In genomic region chr9:73014011-73014410, GRCh38 we compare ENCODE assay signal across 20 cellular contexts.
A peak's percentile ranks its signal among the peaks of the same experiment; 100 is the strongest.
DNase-seq lines count a peak whose midpoint lies in the region; ATAC-seq, FAIRE-seq and TF ChIP-seq lines count a peak whose summit lies in the region.
"Had no signal": no experiment of that assay in that cellular context is flagged by ENCODE, and none has a peak within 500 bp of the region (broad histone marks: within the 10 kb centered on the region; RNA-seq: fewer than 3 reads in every experiment).

No MANE protein-coding gene starts in this region.

- no peak overlapping the region for H3K9ac ChIP-seq in HepG2 (ENCODE audit: insufficient read depth, low read depth, low read length)
- H3K9ac ChIP-seq in adipocyte (ENCODE audit: low read length), result peak overlapping the region; percentile 44
- H3K9ac ChIP-seq in endothelial cell of umbilical vein (replicated peaks; ENCODE audit: extremely low read depth, insufficient read depth, low read length), result peak overlapping the region; percentile 40

- dilution Hi-C loops in endothelial cell of umbilical vein (cut with MboI; ENCODE audit: extremely low pct_ligation_motif_present, low sequenced_read_pairs), result no loop called here

- TF ChIP-seq CTCF in HepG2 (CRISPR knock-in tag; IDR thresholded peaks at IDR 0.05), result no peak
- TF ChIP-seq CTCF in right lobe of liver (IDR thresholded peaks at IDR 0.05), result no peak
- no peak for TF ChIP-seq CTCF in endothelial cell of umbilical vein (IDR thresholded peaks at IDR 0.05; ENCODE audit: extremely low read depth in 1 of 2, insufficient read depth in 1 of 2, low read depth in 1 of 2, low read length in 2 of 2)
- no peak for TF ChIP-seq CTCF in tibial artery (IDR thresholded peaks at IDR 0.05)

- H3K9me1 ChIP-seq in endothelial cell of umbilical vein (replicated peaks; ENCODE audit: control insufficient read depth, extremely low read depth, insufficient read depth, low read length), result no peaks in the 10 kb centered on the region

- H3K4me2 ChIP-seq in HepG2 (ENCODE audit: low read depth, low read length) (no peak overlapping the region), endothelial cell of umbilical vein (ENCODE audit: insufficient read depth, low read length) (peak overlapping the region; percentile 57)
- H3K4me2 ChIP-seq: GM23338 had no signal

- FAIRE-seq in HepG2 (lab: Jason Lieb, UNC) (no peak), endothelial cell of umbilical vein (lab: Jason Lieb, UNC) (no peak)
- FAIRE-seq: D721Med, G401.6, GM12891, GM19239, H54 had no signal

- H3K36me3 ChIP-seq in HepG2 (replicated peaks in 1 of 2; ENCODE audit: control insufficient read depth in 1 of 2, insufficient read depth in 2 of 2, low read length in 2 of 2) (no peaks in the 10 kb centered on the region), right lobe of liver (no peaks in the 10 kb centered on the region), adipocyte (ENCODE audit: control insufficient read depth, insufficient read depth, low read length, severe bottlenecking) (no peaks in the 10 kb centered on the region), endothelial cell of umbilical vein (ENCODE audit: control insufficient read depth in 2 of 2, extremely low read depth in 1 of 2, insufficient read depth in 2 of 2, low read length in 2 of 2) (no peaks in the 10 kb centered on the region), tibial artery (no peaks in the 10 kb centered on the region)

- intact Hi-C loops in HepG2 (cut with micrococcal nuclease; ENCODE audit: unreplicated experiment) (no loop called here), right lobe of liver (cut with DNase I) (no loop called here), endothelial cell of umbilical vein (cut with micrococcal nuclease) (no loop called here), tibial artery (cut with DNase I; ENCODE audit: low total_unique reads) (no loop called here)

- DNase-seq in HepG2 (ENCODE audit: low spot score) (no peak), right lobe of liver (no peak), adipocyte (ENCODE audit: low read depth) (no peak), endothelial cell of umbilical vein (ENCODE audit: low read depth, low spot score) (peak; percentile 59), tibial artery (no peak), inferior parietal cortex (ENCODE audit: extremely low spot score) (no peak)
- DNase-seq: 8988T; AML-193; Caco-2; CD4-positive, alpha-beta T cell; HCEC 1CT had no signal

- CTCF ChIA-PET in HepG2 (lab: Yijun Ruan, JAX; ENCODE audit: low intra/inter-chr PET ratio, low total read pairs) (no interaction called here), endothelial cell of umbilical vein (lab: Charles Lee) (interaction anchor here (0.8 to 3.6 kb wide), 7 partner anchors 8 to 157 kb away, joined by 3 to 25 read pairs (median 4); no protein-coding TSS in a partner anchor)

- in situ Hi-C loops in HepG2 (cut with HindIII; ENCODE audit: extremely low pct_ligation_motif_present, low pct_unique_long_range_greater_than_20kb), result no loop called here

- no peak for TF ChIP-seq RAD21 in HepG2 (CRISPR knock-in tag; IDR thresholded peaks at IDR 0.05)

- POLR2A ChIA-PET in HepG2 (lab: Yijun Ruan, JAX) (no interaction called here), endothelial cell of umbilical vein (lab: Charles Lee) (interaction anchor here (0.9 to 1.2 kb wide), 2 partner anchors 43 to 66 kb away, joined by 3 read pairs; no protein-coding TSS in a partner anchor)

- TF ChIP-seq EP300 in HepG2 (IDR thresholded peaks at IDR 0.05; ENCODE audit: low read depth in 2 of 2, low read length in 2 of 2), result no peak
- TF ChIP-seq EP300 in HepG2 (CRISPR knock-in tag; IDR thresholded peaks at IDR 0.05; ENCODE audit: borderline replicate concordance), result no peak

- no peak overlapping the region for H3K27ac ChIP-seq in HepG2 (ENCODE audit: extremely low read length, insufficient read depth, low read length)
- H3K27ac ChIP-seq in right lobe of liver, result no peak overlapping the region
- peak overlapping the region; percentile 42 for H3K27ac ChIP-seq in endothelial cell of umbilical vein (ENCODE audit: insufficient read depth, low read depth, low read length)
- H3K27ac ChIP-seq in tibial artery, result peak overlapping the region; percentile 31 to 77
- H3K27ac ChIP-seq: C4-2B had no signal

- BruUV-seq in HepG2 (replicated peaks; lab: Mats Ljungman, UMichigan) (no TSS peak), endothelial cell of umbilical vein (replicated peaks; lab: Mats Ljungman, UMichigan) (no TSS peak)

- H2AFZ ChIP-seq in HepG2 (ENCODE audit: low read length), result peak overlapping the region; percentile 47
- peak overlapping the region; percentile 14 for H2AFZ ChIP-seq in endothelial cell of umbilical vein (ENCODE audit: low read depth, low read length)
- H2AFZ ChIP-seq: GM23338 had no signal

- H4K20me1 ChIP-seq in HepG2 (ENCODE audit: insufficient read depth, low read length) (no peaks in the 10 kb centered on the region), endothelial cell of umbilical vein (replicated peaks; ENCODE audit: control insufficient read depth, extremely low read depth, insufficient read depth, low read length) (no peaks in the 10 kb centered on the region)

- TF ChIP-seq POLR2A in HepG2 (IDR thresholded peaks at IDR 0.05; ENCODE audit: insufficient read depth in 1 of 2, low read depth in 2 of 2, low read length in 2 of 2), result no peak
- no peak for TF ChIP-seq POLR2A in right lobe of liver (IDR thresholded peaks at IDR 0.05)
- TF ChIP-seq POLR2A in endothelial cell of umbilical vein (IDR thresholded peaks at IDR 0.05; ENCODE audit: low read depth, low read length), result no peak

- no peak overlapping the region for H3K4me3 ChIP-seq in HepG2 (replicated peaks in 1 of 3; ENCODE audit: insufficient read depth in 1 of 3, low read depth in 2 of 3, low read length in 3 of 3)
- H3K4me3 ChIP-seq in right lobe of liver, result no peak overlapping the region
- peak overlapping the region; percentile 64 for H3K4me3 ChIP-seq in adipocyte (ENCODE audit: low read length)
- H3K4me3 ChIP-seq in endothelial cell of umbilical vein (replicated peaks in 1 of 3; ENCODE audit: insufficient read depth in 1 of 3, low read depth in 1 of 3, low read length in 3 of 3), result peak overlapping the region in 2 of 3 experiments; percentile 16 to 27
- no peak overlapping the region for H3K4me3 ChIP-seq in tibial artery
- H3K4me3 ChIP-seq: GM23338 had no signal

- ATAC-seq in HepG2, result no peak
- no peak for ATAC-seq in right lobe of liver
- no peak for ATAC-seq in GM19324 (IDR thresholded peaks at IDR 0.05; ENCODE audit: low FRiP score, unreplicated experiment)
- ATAC-seq in HG02852 (IDR thresholded peaks at IDR 0.05; ENCODE audit: unreplicated experiment), result no peak
- ATAC-seq: GM23338 had no signal

- H3K4me1 ChIP-seq in HepG2 (ENCODE audit: insufficient read depth, low read length), result peaks cover 12% of the 10 kb centered on the region
- no peaks in the 10 kb centered on the region for H3K4me1 ChIP-seq in right lobe of liver
- H3K4me1 ChIP-seq in adipocyte (ENCODE audit: control insufficient read depth, insufficient read depth, low read length), result peaks cover 26% of the 10 kb centered on the region
- peaks cover 19% of the 10 kb centered on the region for H3K4me1 ChIP-seq in endothelial cell of umbilical vein (ENCODE audit: control insufficient read depth, extremely low read depth, insufficient read depth, low read length)
- peaks cover 0 to 40% (median 8%) of the 10 kb centered on the region in 4 donors for H3K4me1 ChIP-seq in tibial artery
- H3K4me1 ChIP-seq: Caco-2 had no signal

- peaks cover 12% of the 10 kb centered on the region for H3K9me3 ChIP-seq in HepG2 (ENCODE audit: low read length)
- no peaks in the 10 kb centered on the region for H3K9me3 ChIP-seq in right lobe of liver
- peaks cover 13% of the 10 kb centered on the region for H3K9me3 ChIP-seq in adipocyte (ENCODE audit: control insufficient read depth, low read length)
- H3K9me3 ChIP-seq in endothelial cell of umbilical vein (replicated peaks; ENCODE audit: control insufficient read depth, insufficient read depth, low read length), result no peaks in the 10 kb centered on the region
- peaks cover 0 to 5% (median 0%) of the 10 kb centered on the region in 3 donors for H3K9me3 ChIP-seq in tibial artery
- H3K9me3 ChIP-seq: Caco-2 had no signal

- H3K79me2 ChIP-seq in HepG2 (ENCODE audit: insufficient read depth, low read length) (no peaks in the 10 kb centered on the region), endothelial cell of umbilical vein (ENCODE audit: control insufficient read depth, insufficient read depth, low read length) (no peaks in the 10 kb centered on the region)

- no peaks in the 10 kb centered on the region for H3K27me3 ChIP-seq in HepG2 (ENCODE audit: control insufficient read depth in 1 of 2, insufficient read depth in 2 of 2, low read length in 2 of 2)
- no peaks in the 10 kb centered on the region for H3K27me3 ChIP-seq in right lobe of liver
- H3K27me3 ChIP-seq in adipocyte (replicated peaks; ENCODE audit: control insufficient read depth, insufficient read depth, low read length), result no peaks in the 10 kb centered on the region
- no peaks in the 10 kb centered on the region for H3K27me3 ChIP-seq in endothelial cell of umbilical vein (ENCODE audit: control insufficient read depth in 2 of 2, insufficient read depth in 2 of 2, low read length in 2 of 2)
- H3K27me3 ChIP-seq in tibial artery, result no peaks in the 10 kb centered on the region

TF ChIP-seq in HepG2, 621 proteins besides CTCF, POLR2A, EP300 and RAD21:
- no peak for TF ChIP-seq HNF4G (IDR thresholded peaks at IDR 0.05; ENCODE audit: borderline replicate concordance, low read depth, low read length)
- no peak for TF ChIP-seq HNF4G (CRISPR knock-in tag; IDR thresholded peaks at IDR 0.05; ENCODE audit: borderline replicate concordance, low read depth)
- no peak for TF ChIP-seq ZSCAN12 (CRISPR knock-in tag; IDR thresholded peaks at IDR 0.05)
- TF ChIP-seq GLI4 (CRISPR knock-in tag; IDR thresholded peaks at IDR 0.05; ENCODE audit: borderline replicate concordance), result no peak
- TF ChIP-seq ESRRA (CRISPR knock-in tag; IDR thresholded peaks at IDR 0.05; ENCODE audit: low read depth), result no peak
- no peak for TF ChIP-seq RELA (CRISPR knock-in tag; IDR thresholded peaks at IDR 0.05)
- TF ChIP-seq HOXD1 (CRISPR knock-in tag; IDR thresholded peaks at IDR 0.05), result no peak

TF ChIP-seq in endothelial cell of umbilical vein, 7 proteins besides CTCF, POLR2A, EP300 and RAD21:
- TF ChIP-seq GATA2 (IDR thresholded peaks at IDR 0.05; ENCODE audit: insufficient read depth, insufficient read length, low read depth, low read length) (peak; percentile 49), MYC (IDR thresholded peaks at IDR 0.05; ENCODE audit: low read depth, low read length) (no peak), FOS (IDR thresholded peaks at IDR 0.05; ENCODE audit: borderline replicate concordance, insufficient read depth, low read length) (no peak), MAX (IDR thresholded peaks at IDR 0.05; ENCODE audit: insufficient read depth, insufficient read length) (no peak), EZH2 (IDR thresholded peaks at IDR 0.05; ENCODE audit: borderline replicate concordance, low read depth, low read length, severe bottlenecking) (no peak), JUN (IDR thresholded peaks at IDR 0.05; ENCODE audit: borderline replicate concordance, insufficient read depth, insufficient read length, low read depth) (no peak)

Comparison
In these comparisons a context has a peak if more than half of its experiments do, and no peak if none do; other contexts are left out.
1. H3K27ac ChIP-seq: peak in endothelial cell of umbilical vein (single experiment) and tibial artery (2 of 2); none in HepG2 (single experiment) and right lobe of liver (0 of 3).
2. H3K4me3 ChIP-seq: peak in adipocyte (single experiment) and endothelial cell of umbilical vein (2 of 3); none in HepG2 (0 of 3), right lobe of liver (0 of 3) and tibial artery (0 of 2).